ENCODE assay signal across 13 cellular contexts in genomic region chr4:180827610-180828009, GRCh38.
A peak's percentile ranks its signal among the peaks of the same experiment; 100 is the strongest.
DNase-seq lines count a peak whose midpoint lies in the region; ATAC-seq and TF ChIP-seq lines count a peak whose summit lies in the region.
"Had no signal": no experiment of that assay in that cellular context is flagged by ENCODE, and none has a peak within 500 bp of the region (broad histone marks: within the 10 kb centered on the region; RNA-seq: fewer than 3 reads in every experiment).

No MANE protein-coding gene starts in this region.

- peaks cover 15% of the 10 kb centered on the region for H3K4me1 ChIP-seq in BE2C
- H3K4me1 ChIP-seq in endocrine pancreas (ENCODE audit: control insufficient read depth, insufficient read depth, low read length) = peaks cover 10% of the 10 kb centered on the region
- peaks cover 5% of the 10 kb centered on the region for H3K4me1 ChIP-seq in osteoblast (ENCODE audit: insufficient read depth, low read length)
- H3K4me1 ChIP-seq: Caco-2, SJCRH30 had no signal

- H3K27ac ChIP-seq in osteoblast (ENCODE audit: low read depth, low read length) = peak overlapping the region; percentile 39
- H3K27ac ChIP-seq: SJCRH30, spleen had no signal

- H3K79me2 ChIP-seq in osteoblast (ENCODE audit: insufficient read depth, low read length) = no peaks in the 10 kb centered on the region

- peak overlapping the region; percentile 83 for H3K4me2 ChIP-seq in osteoblast (ENCODE audit: insufficient read depth, low read length)

- H3K27me3 ChIP-seq in BE2C (no peaks in the 10 kb centered on the region), endocrine pancreas (ENCODE audit: control insufficient read depth, insufficient read depth, low read length) (no peaks in the 10 kb centered on the region), osteoblast (ENCODE audit: insufficient read depth, low read length) (no peaks in the 10 kb centered on the region), H7 (ENCODE audit: control insufficient read depth, insufficient read depth, low read length) (no peaks in the 10 kb centered on the region)
- H3K27me3 ChIP-seq: SJCRH30, spleen had no signal

- TF ChIP-seq CTCF in BE2C (IDR thresholded peaks at IDR 0.05; ENCODE audit: low read depth, low read length) (no peak), osteoblast (IDR thresholded peaks at IDR 0.05; ENCODE audit: extremely low read depth, low read depth, low read length) (no peak)

- H3K36me3 ChIP-seq in BE2C (no peaks in the 10 kb centered on the region), endocrine pancreas (ENCODE audit: control insufficient read depth, insufficient read depth, low read length) (no peaks in the 10 kb centered on the region), osteoblast (ENCODE audit: insufficient read depth, low read length) (no peaks in the 10 kb centered on the region), H7 (replicated peaks; ENCODE audit: control insufficient read depth, insufficient read depth, low read length) (no peaks in the 10 kb centered on the region)
- H3K36me3 ChIP-seq: SJCRH30, spleen had no signal

- peak overlapping the region; percentile 11 for H3K4me3 ChIP-seq in BE2C (ENCODE audit: low read depth, low read length)
- peak overlapping the region; percentile 39 for H3K4me3 ChIP-seq in endocrine pancreas (ENCODE audit: control insufficient read depth, insufficient read depth, low read length)
- peak overlapping the region; percentile 69 for H3K4me3 ChIP-seq in osteoblast (ENCODE audit: insufficient read depth, low read length)
- no peak overlapping the region for H3K4me3 ChIP-seq in H7 (ENCODE audit: insufficient read depth, low read depth, low read length)
- H3K4me3 ChIP-seq: SJCRH30 had no signal

- H3K9me3 ChIP-seq in BE2C = no peaks in the 10 kb centered on the region
- no peaks in the 10 kb centered on the region for H3K9me3 ChIP-seq in endocrine pancreas (ENCODE audit: control insufficient read depth, low read length)
- H3K9me3 ChIP-seq in osteoblast (ENCODE audit: low read depth, low read length) = no peaks in the 10 kb centered on the region
- H3K9me3 ChIP-seq: Caco-2, SJCRH30, spleen had no signal

- no peaks in the 10 kb centered on the region for H4K20me1 ChIP-seq in osteoblast (ENCODE audit: insufficient read depth, low read length)

- H2AFZ ChIP-seq in osteoblast (ENCODE audit: low read length) = peak overlapping the region; percentile 94

- no peak overlapping the region for H3K9ac ChIP-seq in endocrine pancreas (ENCODE audit: control insufficient read depth, insufficient read depth, low read length)

- no peak for ATAC-seq in HG02798 (IDR thresholded peaks at IDR 0.05; ENCODE audit: poor library complexity, unreplicated experiment)

- DNase-seq in BE2C (no peak), NCI-H146 (lab: John Stamatoyannopoulos, UW) (peak; percentile 31), osteoblast (ENCODE audit: insufficient read length, low spot score, missing footprints) (peak; percentile 19), H7 (no peak), SW480 (ENCODE audit: low spot score) (no peak)
- no peak for DNase-seq in activated CD4-positive, alpha-beta T cell treated with anti-CD3 and anti-CD28 coated beads, Interleukin-2, amount 50 U/mL, for 1 hour
- DNase-seq: activated CD8-positive, alpha-beta memory T cell treated with anti-CD3 and anti-CD28 coated beads, Interleukin-2, amount 50 U/mL, for 48 hours; Caco-2; cerebellar nuclear complex; spleen had no signal

Comparison
In these comparisons a context has a peak if more than half of its experiments do, and no peak if none do; other contexts are left out.
1. DNase-seq: peak in NCI-H146 (single experiment) and osteoblast (single experiment); none in BE2C (single experiment), H7 (single experiment), activated CD4-positive, alpha-beta T cell treated with anti-CD3 and anti-CD28 coated beads, Interleukin-2, amount 50 U/mL, for 1 hour (single experiment) and SW480 (single experiment).